Comparison of ENCODE assay signal across 1 cellular context in the genomic region with DNA sequence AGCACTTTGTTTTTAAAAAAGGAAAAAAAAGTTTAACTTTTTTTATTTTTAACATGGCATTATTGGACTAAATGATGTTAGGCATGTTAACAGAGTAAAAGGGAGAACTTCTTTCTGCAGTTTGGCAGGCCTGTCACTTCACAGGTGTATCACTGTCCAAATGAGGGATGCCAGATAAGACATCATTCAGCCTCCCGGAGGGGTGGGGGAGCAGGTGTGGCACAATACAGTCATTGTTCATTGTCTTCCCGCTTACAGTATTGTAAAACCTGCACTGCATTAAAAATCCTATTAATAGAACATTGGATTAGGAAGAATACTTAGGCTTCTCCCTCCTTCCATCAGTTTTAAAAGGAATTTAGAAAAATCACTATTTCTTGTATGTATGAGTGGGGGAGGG.
TF ChIP-seq lines count a peak whose summit lies in the region.

No MANE protein-coding gene starts in this region.

TF ChIP-seq in WTC11, 78 proteins besides CTCF, POLR2A, EP300 and RAD21 (continued from another document):
- TF ChIP-seq RORB (CRISPR knock-in tag; IDR thresholded peaks at IDR 0.05) (no peak), ESRRA (CRISPR knock-in tag; IDR thresholded peaks at IDR 0.05; ENCODE audit: borderline replicate concordance) (no peak), ZNF263 (CRISPR knock-in tag; IDR thresholded peaks at IDR 0.05; ENCODE audit: low read depth) (no peak)
